ENCODE assay signal across 8 cellular contexts in the genomic region with DNA sequence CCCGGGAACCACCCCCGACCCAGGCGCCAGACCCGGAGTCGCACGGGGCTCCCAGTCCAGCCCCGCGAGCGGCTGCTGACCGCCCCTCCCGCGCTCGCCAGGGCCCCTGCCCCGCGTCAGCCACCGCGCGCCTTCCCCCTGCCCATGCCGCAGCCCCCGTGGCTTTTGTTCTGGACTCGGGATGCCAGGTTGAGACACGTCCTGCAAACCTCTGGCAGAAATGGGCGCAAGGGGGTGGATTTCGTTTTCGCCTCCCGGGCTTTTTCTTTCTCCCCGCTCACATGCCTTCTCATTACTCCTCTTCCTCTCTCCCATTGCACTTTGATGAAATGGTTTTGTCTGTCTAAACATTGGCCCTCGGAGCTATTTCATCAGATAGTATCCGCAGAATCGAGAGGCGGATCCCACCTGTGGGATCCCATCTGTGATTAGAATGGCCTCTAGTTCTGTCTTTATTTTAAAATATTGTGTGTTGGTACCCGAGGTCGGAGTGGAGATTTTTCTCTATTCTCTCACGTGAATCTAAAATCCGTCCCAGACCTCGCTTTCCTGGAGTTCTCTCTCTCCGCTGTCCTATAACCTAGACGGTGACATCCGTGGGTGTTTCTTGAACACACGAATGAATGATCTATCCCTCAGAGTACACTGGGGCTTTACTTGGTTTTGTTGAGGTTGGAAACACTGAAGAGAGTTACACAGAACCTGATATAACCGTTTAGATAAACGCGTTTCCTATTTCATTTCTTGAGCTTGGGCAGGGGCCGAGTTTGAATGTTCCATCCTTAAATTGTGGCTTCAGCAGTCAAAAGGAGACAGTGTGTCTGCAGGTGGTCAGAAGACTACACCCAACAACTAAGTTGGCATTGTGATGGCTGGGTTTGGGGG. TPM values are rescaled to one million over a fixed set of nuclear protein-coding genes. Genes with fewer than 3 reads are reported as not detected.
DNase-seq lines count a peak whose midpoint lies in the region; ATAC-seq and TF ChIP-seq lines count a peak whose summit lies in the region.

No MANE protein-coding gene starts in this region.

- peaks cover 10 to 31% (median 20%) of the 10 kb centered on the region in 3 donors for H3K27me3 Mint-ChIP-seq in CD14-positive monocyte (ENCODE audit: low read depth in 3 of 3)
- H3K27me3 Mint-ChIP-seq in GM23338 (ENCODE audit: insufficient read depth, low read depth, poor library complexity): peaks cover 29% of the 10 kb centered on the region

- H3K79me2 ChIP-seq in GM23338 (replicated peaks; ENCODE audit: insufficient read depth) (no peaks in the 10 kb centered on the region; the same call in none of the 2 replicates), OCI-LY7 (ENCODE audit: insufficient read depth, low read depth, low read length) (no peaks in the 10 kb centered on the region)

- peak overlapping the region; percentile 92 for H3K4me2 ChIP-seq in GM23338
- H3K4me2 ChIP-seq in OCI-LY7 (ENCODE audit: low read length): no peak overlapping the region

- H3K9me3 ChIP-seq in iPS-15b (ENCODE audit: control insufficient read depth, insufficient read depth, low read length) (no peaks in the 10 kb centered on the region), OCI-LY7 (ENCODE audit: low read length) (no peaks in the 10 kb centered on the region)

- H3F3A ChIP-seq in GM23338 (replicated peaks; ENCODE audit: low read depth): peaks cover 5% of the 10 kb centered on the region; the same call in 1 of the 2 replicates

- H3K36me3 Mint-ChIP-seq in CD14-positive monocyte (peaks cover 0 to 2% of the 10 kb centered on the region in 2 donors), GM23338 (ENCODE audit: low read depth) (no peaks in the 10 kb centered on the region)

- no peaks in the 10 kb centered on the region for H3K36me3 ChIP-seq in GM23338 (ENCODE audit: insufficient read depth)
- no peaks in the 10 kb centered on the region for H3K36me3 ChIP-seq in iPS-15b (ENCODE audit: control insufficient read depth, insufficient read depth, low read length)
- no peaks in the 10 kb centered on the region for H3K36me3 ChIP-seq in OCI-LY7 (ENCODE audit: insufficient read depth, low read length)

- peaks cover 0 to 4% (median 1%) of the 10 kb centered on the region in 7 donors for H3K9me3 Mint-ChIP-seq in CD14-positive monocyte
- no peaks in the 10 kb centered on the region; the same call in 2 of the 3 replicates for H3K9me3 Mint-ChIP-seq in GM23338

- DNase-seq in CD14-positive monocyte (ENCODE audit: low spot score): no peak
- peak; percentile 54 for DNase-seq in GM23338 (ENCODE audit: low spot score)
- peak; percentile 38 to 42 for DNase-seq in activated T-cell treated with anti-CD3 and anti-CD28 coated beads, Interleukin-2, amount 50 U/mL, for 48 hours
- peak; percentile 32 for DNase-seq in stimulated activated naive CD8-positive, alpha-beta T cell treated with anti-CD3 and anti-CD28 coated beads, Interleukin-15, Interleukin-2, amounts not matched to agents 100 U/mL and 50 U/mL, for 24 hours
- DNase-seq in MV-4-11 (lab: John Stamatoyannopoulos, UW): no peak
- DNase-seq in OCI-LY7 (ENCODE audit: low spot score): no peak

- intact Hi-C loops in CD14-positive monocyte (cut with micrococcal nuclease): no loop called here
- intact Hi-C loops in OCI-LY7 (cut with micrococcal nuclease; ENCODE audit: unreplicated experiment): no loop called here

- H3K9ac ChIP-seq in iPS-15b (ENCODE audit: low read depth, low read length): no peak overlapping the region

- POLR2A ChIA-PET in OCI-LY7 (lab: Charles Lee): interaction anchor here (0.5 kb wide), 1 partner anchor 28 kb away, joined by 7 read pairs; no protein-coding TSS in a partner anchor

- H3K9me2 ChIP-seq in GM23338 (ENCODE audit: insufficient read depth) (no peaks in the 10 kb centered on the region), OCI-LY7 (ENCODE audit: insufficient read depth, low read length) (no peaks in the 10 kb centered on the region)

- H3K4me3 Mint-ChIP-seq in CD14-positive monocyte (peak overlapping the region; percentile 84 to 99), GM23338 (peak overlapping the region; percentile 83)

- H3K27ac Mint-ChIP-seq in CD14-positive monocyte (no peak overlapping the region), GM23338 (no peak overlapping the region)

- CTCF ChIA-PET in OCI-LY7 (lab: Charles Lee; ENCODE audit: unreplicated experiment): no interaction called here

- H3K27ac ChIP-seq in GM23338 (ENCODE audit: low read depth): no peak overlapping the region
- no peak overlapping the region for H3K27ac ChIP-seq in OCI-LY7 (ENCODE audit: low read depth, low read length, poor library complexity, severe bottlenecking)

- peaks cover 32% of the 10 kb centered on the region for H3K27me3 ChIP-seq in GM23338 (ENCODE audit: insufficient read depth)
- H3K27me3 ChIP-seq in iPS-15b (ENCODE audit: control insufficient read depth, insufficient read depth, low read length): peaks cover 21% of the 10 kb centered on the region

- H4K20me1 ChIP-seq in GM23338 (replicated peaks; ENCODE audit: insufficient read depth) (no peaks in the 10 kb centered on the region), OCI-LY7 (ENCODE audit: insufficient read depth, low read length) (no peaks in the 10 kb centered on the region)

- BruUV-seq in OCI-LY7 (replicated peaks; lab: Mats Ljungman, UMichigan): no TSS peak

- no peak for TF ChIP-seq CTCF in CD14-positive monocyte (IDR thresholded peaks at IDR 0.05)
- TF ChIP-seq CTCF in GM23338 (conservative IDR thresholded peaks at IDR 0.05; ENCODE audit: low read depth in 2 of 2): no peak
- TF ChIP-seq CTCF in OCI-LY7 (conservative IDR thresholded peaks at IDR 0.05; ENCODE audit: low read length): no peak

- peak overlapping the region; percentile 99 for H2AFZ ChIP-seq in GM23338
- H2AFZ ChIP-seq in OCI-LY7 (ENCODE audit: low read length): no peak overlapping the region

- H3K4me1 ChIP-seq in GM23338 (ENCODE audit: insufficient read depth): peaks cover 19% of the 10 kb centered on the region
- no peaks in the 10 kb centered on the region for H3K4me1 ChIP-seq in iPS-15b (ENCODE audit: control insufficient read depth, insufficient read depth, low read length)
- H3K4me1 ChIP-seq in OCI-LY7 (ENCODE audit: insufficient read depth, low read length, poor library complexity, severe bottlenecking): no peaks in the 10 kb centered on the region

- ATAC-seq in GM23338 (peak; percentile 58), HG02938 (IDR thresholded peaks at IDR 0.05; ENCODE audit: unreplicated experiment) (no peak)
- peak; percentile 79 for ATAC-seq in stimulated activated naive CD8-positive, alpha-beta T cell treated with anti-CD3 and anti-CD28 coated beads, Interleukin-15, Interleukin-2, amounts not matched to agents 100 U/mL and 50 U/mL, for 24 hours

- H3K4me1 Mint-ChIP-seq in CD14-positive monocyte (peaks cover 23% of the 10 kb centered on the region), GM23338 (peaks cover 33% of the 10 kb centered on the region)

- H3K4me3 ChIP-seq in GM23338: peak overlapping the region; percentile 93
- peak overlapping the region; percentile 63 for H3K4me3 ChIP-seq in iPS-15b (ENCODE audit: low read depth, low read length)
- no peak overlapping the region for H3K4me3 ChIP-seq in OCI-LY7 (ENCODE audit: low read depth, low read length, poor library complexity, severe bottlenecking)

TF ChIP-seq in GM23338, 12 proteins besides CTCF, POLR2A, EP300 and RAD21 (continues in another document):
- no peak for TF ChIP-seq STAT1 (IDR thresholded peaks at IDR 0.05; ENCODE audit: unreplicated experiment)
- TF ChIP-seq POLR2AphosphoS5 (IDR thresholded peaks at IDR 0.05; ENCODE audit: low read depth): no peak

RNA-seq across cellular contexts. Expression of a gene that starts 1.9 kb away (rescaled TPM):
- not detected for polyA plus RNA-seq in CD14-positive monocyte
- total RNA-seq in GM23338 (2014; rRNA removed; shearing (Covaris generic)): 3.1 and 4.4 TPM in 2 replicates
- 3.2 and 3.7 TPM in 2 replicates for polyA plus RNA-seq in GM23338 (2016; fragmentation: Nextera tagmentation; extraction: Ambion mirVana)
- not detected in 2 replicates for total RNA-seq in OCI-LY7 (2014; rRNA removed; shearing (Covaris generic))
- not detected in 2 replicates for total RNA-seq in OCI-LY7 (2022)

Comparison
In these comparisons a context has a peak if more than half of its experiments do, and no peak if none do; other contexts are left out.
1. DNase-seq: peak in GM23338 (single experiment), activated T-cell treated with anti-CD3 and anti-CD28 coated beads, Interleukin-2, amount 50 U/mL, for 48 hours (2 of 2) and stimulated activated naive CD8-positive, alpha-beta T cell treated with anti-CD3 and anti-CD28 coated beads, Interleukin-15, Interleukin-2, amounts not matched to agents 100 U/mL and 50 U/mL, for 24 hours (single experiment); none in CD14-positive monocyte (single experiment), MV-4-11 (single experiment) and OCI-LY7 (single experiment).